Comparison of ENCODE assay signal across 9 cellular contexts in genomic region chr4:8409271-8410065, GRCh38. TPM values are rescaled to one million over a fixed set of nuclear protein-coding genes. Genes with fewer than 3 reads are reported as not detected.
A peak's percentile ranks its signal among the peaks of the same experiment; 100 is the strongest.
DNase-seq lines count a peak whose midpoint lies in the region; ATAC-seq and TF ChIP-seq lines count a peak whose summit lies in the region.
"Had no signal": no experiment of that assay in that cellular context is flagged by ENCODE, and none has a peak within 500 bp of the region (broad histone marks: within the 10 kb centered on the region; RNA-seq: fewer than 3 reads in every experiment).

No MANE protein-coding gene starts in this region.

- 76 to 77% methylated on average over 13 to 15 of the region's 17 CpGs for WGBS in testis, 2 donors

- DNase-seq in Right ventricle myocardium inferior (ENCODE audit: missing footprints) = peak; percentile 86
- DNase-seq in right atrium auricular region (ENCODE audit: low spot score) = no peak
- DNase-seq in activated CD8-positive, alpha-beta memory T cell treated with anti-CD3 and anti-CD28 coated beads, Interleukin-2, amount 10 ng/mL, durations not matched to agents 7 days and 5 days = peak; percentile 91
- peak; percentile 63 for DNase-seq in left cardiac atrium
- peak; percentile 73 for DNase-seq in testis
- DNase-seq in LoVo (ENCODE audit: low spot score) = no peak
- DNase-seq: ovary had no signal

- H3K4me1 Mint-ChIP-seq in activated CD8-positive, alpha-beta memory T cell treated with anti-CD3 and anti-CD28 coated beads, Interleukin-2, amount 10 ng/mL, durations not matched to agents 7 days and 5 days = peaks cover 32% of the 10 kb centered on the region

- no peaks in the 10 kb centered on the region for H3K9me3 ChIP-seq in right atrium auricular region
- no peaks in the 10 kb centered on the region for H3K9me3 ChIP-seq in testis
- H3K9me3 ChIP-seq: ovary had no signal

- H3K27me3 ChIP-seq in right atrium auricular region (no peaks in the 10 kb centered on the region), testis (no peaks in the 10 kb centered on the region)
- H3K27me3 ChIP-seq: ovary had no signal

- H3K9me3 Mint-ChIP-seq in activated CD8-positive, alpha-beta memory T cell treated with anti-CD3 and anti-CD28 coated beads, Interleukin-2, amount 10 ng/mL, durations not matched to agents 7 days and 5 days (ENCODE audit: low read depth) = no peaks in the 10 kb centered on the region

- TF ChIP-seq CTCF in right atrium auricular region (IDR thresholded peaks at IDR 0.05) (no peak), testis (IDR thresholded peaks at IDR 0.05) (no peak)

- H3K4me3 ChIP-seq in right atrium auricular region (no peak overlapping the region), testis (no peak overlapping the region)
- H3K4me3 ChIP-seq: ovary had no signal

- H3K36me3 Mint-ChIP-seq in activated CD8-positive, alpha-beta memory T cell treated with anti-CD3 and anti-CD28 coated beads, Interleukin-2, amount 10 ng/mL, durations not matched to agents 7 days and 5 days = peaks cover 4% of the 10 kb centered on the region

- no peak overlapping the region for H3K27ac Mint-ChIP-seq in activated CD8-positive, alpha-beta memory T cell treated with anti-CD3 and anti-CD28 coated beads, Interleukin-2, amount 10 ng/mL, durations not matched to agents 7 days and 5 days

- ATAC-seq in Right ventricle myocardium inferior (peak; percentile 84), left cardiac atrium (peak; percentile 36 to 77), HG03565 (IDR thresholded peaks at IDR 0.05; ENCODE audit: unreplicated experiment) (no peak), HG02623 (IDR thresholded peaks at IDR 0.05; ENCODE audit: unreplicated experiment) (no peak)
- ATAC-seq in activated CD8-positive, alpha-beta memory T cell treated with anti-CD3 and anti-CD28 coated beads, Interleukin-2, amount 10 ng/mL, durations not matched to agents 7 days and 5 days = peak; percentile 89

- no peak overlapping the region for H3K27ac ChIP-seq in right atrium auricular region
- no peak overlapping the region for H3K27ac ChIP-seq in testis
- H3K27ac ChIP-seq: ovary had no signal

- peaks cover 0 to 39% of the 10 kb centered on the region in 2 donors for H3K4me1 ChIP-seq in right atrium auricular region
- no peaks in the 10 kb centered on the region for H3K4me1 ChIP-seq in testis

- CTCF ChIA-PET in activated CD8-positive, alpha-beta memory T cell treated with anti-CD3 and anti-CD28 coated beads, Interleukin-2, amount 10 ng/mL, durations not matched to agents 7 days and 5 days (lab: Charles Lee) = interaction anchor here (1.0 to 1.3 kb wide), 4 partner anchors 10 to 233 kb away, joined by 3 to 4 read pairs (median 3); partner anchors contain the start of genes ACOX3 and TRMT44

- intact Hi-C loops in Right ventricle myocardium inferior (cut with DNase I) (loop anchor here (5.0 kb wide), 1 partner anchor 227 kb away; no protein-coding TSS in a partner anchor), left cardiac atrium (cut with DNase I) (loop anchor here in 1 of 2 donors (10.0 kb wide), 1 partner anchor 135 kb away; no protein-coding TSS in a partner anchor), testis (cut with DNase I; ENCODE audit: low total_unique reads) (loop anchor here (5.0 kb wide), 1 partner anchor 167 kb away; no protein-coding TSS in a partner anchor)

- H3K36me3 ChIP-seq in right atrium auricular region = peaks cover 88% of the 10 kb centered on the region
- H3K36me3 ChIP-seq in testis (ENCODE audit: low read depth, missing control alignments) = no peaks in the 10 kb centered on the region
- H3K36me3 ChIP-seq: ovary had no signal

- H3K4me3 Mint-ChIP-seq in activated CD8-positive, alpha-beta memory T cell treated with anti-CD3 and anti-CD28 coated beads, Interleukin-2, amount 10 ng/mL, durations not matched to agents 7 days and 5 days = no peak overlapping the region

- H3K27me3 Mint-ChIP-seq in activated CD8-positive, alpha-beta memory T cell treated with anti-CD3 and anti-CD28 coated beads, Interleukin-2, amount 10 ng/mL, durations not matched to agents 7 days and 5 days = no peaks in the 10 kb centered on the region

- no peak for TF ChIP-seq POLR2A in testis (IDR thresholded peaks at IDR 0.05)

RNA-seq across cellular contexts. Expression of gene ACOX3, which starts 31.1 kb away (rescaled TPM):
- total RNA-seq in Right ventricle myocardium inferior (25.3 TPM), right atrium auricular region (10 to 100 TPM; 66.9 to 68.8 TPM), left cardiac atrium (10 to 100 TPM; 32.8 to 66.1 TPM), testis (10 to 100 TPM; 29.8 to 35.9 TPM)
- 10 to 100 TPM; 11.7 to 13.0 TPM for total RNA-seq in activated CD8-positive, alpha-beta memory T cell treated with anti-CD3 and anti-CD28 coated beads, Interleukin-2, amount 10 ng/mL, durations not matched to agents 7 days and 5 days
- 8.6 TPM for polyA plus RNA-seq in testis (ENCODE audit: insufficient read depth, low read depth, low replicate concordance)

RNA-seq across cellular contexts. Expression of gene TRMT44, which starts 31.1 kb away (rescaled TPM):
- 9.2 TPM for total RNA-seq in Right ventricle myocardium inferior
- total RNA-seq in right atrium auricular region = 10 to 100 TPM; 10.5 to 11.4 TPM
- total RNA-seq in activated CD8-positive, alpha-beta memory T cell treated with anti-CD3 and anti-CD28 coated beads, Interleukin-2, amount 10 ng/mL, durations not matched to agents 7 days and 5 days = 10 to 100 TPM; 20.5 to 24.5 TPM
- total RNA-seq in left cardiac atrium = 10 to 100 TPM in 1 of 2 donors, 1 to 10 TPM in 1; 8.8 to 13.6 TPM
- total RNA-seq in testis = 10 to 100 TPM; 41.3 to 52.7 TPM
- polyA plus RNA-seq in testis (ENCODE audit: insufficient read depth, low read depth, low replicate concordance) = 20.9 TPM

Comparison
In these comparisons a context has a peak if more than half of its experiments do, and no peak if none do; other contexts are left out.
1. DNase-seq: peak in Right ventricle myocardium inferior (single experiment), activated CD8-positive, alpha-beta memory T cell treated with anti-CD3 and anti-CD28 coated beads, Interleukin-2, amount 10 ng/mL, durations not matched to agents 7 days and 5 days (single experiment), left cardiac atrium (single experiment) and testis (single experiment); none in right atrium auricular region (single experiment) and LoVo (single experiment).
2. ATAC-seq: peak in Right ventricle myocardium inferior (single experiment), activated CD8-positive, alpha-beta memory T cell treated with anti-CD3 and anti-CD28 coated beads, Interleukin-2, amount 10 ng/mL, durations not matched to agents 7 days and 5 days (single experiment) and left cardiac atrium (2 of 2); none in HG03565 (single experiment) and HG02623 (single experiment).